In genomic region chr4:173169178-173169427, GRCh38 we compare ENCODE assay signal across 1 cellular context.
TF ChIP-seq lines count a peak whose summit lies in the region.

No MANE protein-coding gene starts in this region.

TF ChIP-seq in K562, 482 proteins besides CTCF, POLR2A, EP300 and RAD21 (continued from another document):
- TF ChIP-seq KDM5B (IDR thresholded peaks at IDR 0.05; ENCODE audit: insufficient replicate concordance, low read depth, low read length) (peak; percentile 5), CTCFL (IDR thresholded peaks at IDR 0.05; ENCODE audit: borderline replicate concordance, insufficient read depth, low read depth, low read length, poor library complexity, severe bottlenecking) (peak; percentile 8), ZBTB7A (IDR thresholded peaks at IDR 0.05; ENCODE audit: borderline replicate concordance, control insufficient read depth, low read depth, low read length) (peak; percentile 64; the same call in 1 of the 2 replicates), BHLHE40 (IDR thresholded peaks at IDR 0.05; ENCODE audit: low read length) (peak; percentile 20; the same call in 1 of the 2 replicates), PHF8 (IDR thresholded peaks at IDR 0.05; ENCODE audit: borderline replicate concordance, low read length) (peak; percentile 49; the same call in 1 of the 2 replicates), TBP (optimal IDR thresholded peaks at IDR 0.05; ENCODE audit: low read depth, low read length) (no peak), ZNF830 (CRISPR knock-in tag; IDR thresholded peaks at IDR 0.05) (no peak), ZBTB26 (CRISPR knock-in tag; IDR thresholded peaks at IDR 0.05) (no peak), RCOR1 (IDR thresholded peaks at IDR 0.05; ENCODE audit: borderline replicate concordance in 1 of 2, low read depth in 2 of 2, low read length in 2 of 2) (0 out of 4 replicates have a peak, but pooled peaks of 1 of the 2 experiments have one; percentile 23), CXXC5 (CRISPR knock-in tag; IDR thresholded peaks at IDR 0.05) (peak; percentile 44; the same call in 1 of the 2 replicates), ZNF583 (CRISPR knock-in tag; IDR thresholded peaks at IDR 0.05) (no peak), CBFA2T3 (IDR thresholded peaks at IDR 0.05) (no peak), RBM22 (IDR thresholded peaks at IDR 0.05; ENCODE audit: low read depth, low read length, poor library complexity, severe bottlenecking) (no peak)
- TF ChIP-seq, protein P1, sequence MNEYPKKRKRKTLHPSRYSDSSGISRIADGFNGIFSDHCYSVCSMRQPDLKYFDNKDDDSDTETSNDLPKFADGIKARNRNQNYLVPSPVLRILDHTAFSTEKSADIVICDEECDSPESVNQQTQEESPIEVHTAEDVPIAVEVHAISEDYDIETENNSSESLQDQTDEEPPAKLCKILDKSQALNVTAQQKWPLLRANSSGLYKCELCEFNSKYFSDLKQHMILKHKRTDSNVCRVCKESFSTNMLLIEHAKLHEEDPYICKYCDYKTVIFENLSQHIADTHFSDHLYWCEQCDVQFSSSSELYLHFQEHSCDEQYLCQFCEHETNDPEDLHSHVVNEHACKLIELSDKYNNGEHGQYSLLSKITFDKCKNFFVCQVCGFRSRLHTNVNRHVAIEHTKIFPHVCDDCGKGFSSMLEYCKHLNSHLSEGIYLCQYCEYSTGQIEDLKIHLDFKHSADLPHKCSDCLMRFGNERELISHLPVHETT (CRISPR knock-in tag; conservative IDR thresholded peaks at IDR 0.05 in 1 of 2, IDR thresholded peaks at IDR 0.05 in 1 of 2), result peak in 1 of 2 experiments; percentile 51; a peak in 1 of 4 replicates
- TF ChIP-seq, protein P2, sequence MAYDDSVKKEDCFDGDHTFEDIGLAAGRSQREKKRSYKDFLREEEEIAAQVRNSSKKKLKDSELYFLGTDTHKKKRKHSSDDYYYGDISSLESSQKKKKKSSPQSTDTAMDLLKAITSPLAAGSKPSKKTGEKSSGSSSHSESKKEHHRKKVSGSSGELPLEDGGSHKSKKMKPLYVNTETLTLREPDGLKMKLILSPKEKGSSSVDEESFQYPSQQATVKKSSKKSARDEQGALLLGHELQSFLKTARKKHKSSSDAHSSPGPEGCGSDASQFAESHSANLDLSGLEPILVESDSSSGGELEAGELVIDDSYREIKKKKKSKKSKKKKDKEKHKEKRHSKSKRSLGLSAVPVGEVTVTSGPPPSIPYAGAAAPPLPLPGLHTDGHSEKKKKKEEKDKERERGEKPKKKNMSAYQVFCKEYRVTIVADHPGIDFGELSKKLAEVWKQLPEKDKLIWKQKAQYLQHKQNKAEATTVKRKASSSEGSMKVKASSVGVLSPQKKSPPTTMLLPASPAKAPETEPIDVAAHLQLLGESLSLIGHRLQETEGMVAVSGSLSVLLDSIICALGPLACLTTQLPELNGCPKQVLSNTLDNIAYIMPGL (CRISPR knock-in tag; IDR thresholded peaks at IDR 0.05), result no peak
TF ChIP-seq in K562: peak in this region for 10.
